ENCODE assay signal across 11 cellular contexts in the genomic region with DNA sequence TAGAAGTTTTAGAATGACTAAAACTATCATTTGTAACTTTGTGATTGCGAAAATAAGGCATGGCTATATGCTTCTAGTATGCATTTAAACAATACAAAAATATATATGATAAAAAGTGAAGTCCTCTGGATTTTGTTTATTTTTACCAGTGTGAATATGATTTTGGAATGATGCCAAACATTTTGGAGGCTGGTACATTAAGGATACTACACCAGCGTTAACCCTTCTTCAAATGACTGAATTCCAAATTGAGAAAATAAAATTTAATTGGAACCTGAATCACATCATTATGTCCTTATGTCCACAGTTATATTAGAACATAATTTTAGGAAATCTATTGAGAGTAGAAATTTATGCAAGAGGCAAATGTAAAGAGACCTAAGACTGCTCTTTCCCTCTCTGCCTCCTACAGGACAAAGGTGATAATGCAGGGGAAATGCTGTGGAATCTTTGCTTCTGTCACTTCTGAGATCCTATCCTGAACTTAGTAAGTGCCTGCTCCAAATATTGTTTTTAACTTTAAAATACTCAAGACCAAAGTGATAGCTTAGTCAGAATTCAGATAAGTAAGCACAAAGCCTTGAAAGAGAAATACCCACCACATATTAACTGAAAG.
DNase-seq lines count a peak whose midpoint lies in the region; ATAC-seq and TF ChIP-seq lines count a peak whose summit lies in the region.
"Had no signal": no experiment of that assay in that cellular context is flagged by ENCODE, and none has a peak within 500 bp of the region (broad histone marks: within the 10 kb centered on the region; RNA-seq: fewer than 3 reads in every experiment).

No MANE protein-coding gene starts in this region.

- H3K9ac ChIP-seq in MM.1S (ENCODE audit: low read length) (no peak overlapping the region), mammary epithelial cell (ENCODE audit: insufficient read depth, low read length) (no peak overlapping the region)

- H3K9me2 ChIP-seq in MM.1S (replicated peaks; ENCODE audit: insufficient read depth, low read length), result no peaks in the 10 kb centered on the region

- in situ Hi-C loops in mammary epithelial cell (cut with MboI; ENCODE audit: low sequenced_read_pairs in 2 of 2), result no loop called here

- no peak overlapping the region for H3K27ac ChIP-seq in MM.1S (ENCODE audit: low read length)
- no peak overlapping the region for H3K27ac ChIP-seq in mammary epithelial cell (ENCODE audit: insufficient read depth, low read depth, low read length)

- H3K4me3 ChIP-seq in MM.1S (ENCODE audit: low read length) (no peak overlapping the region), mammary epithelial cell (replicated peaks in 1 of 3; ENCODE audit: insufficient read depth in 1 of 3, low read depth in 2 of 3, low read length in 3 of 3) (no peak overlapping the region)

- BruUV-seq in mammary epithelial cell (replicated peaks; lab: Mats Ljungman, UMichigan), result no TSS peak

- H3K4me2 ChIP-seq in MM.1S (ENCODE audit: low read depth, low read length) (no peak overlapping the region), mammary epithelial cell (ENCODE audit: insufficient read depth, low read depth, low read length) (no peak overlapping the region)

- no peak for ATAC-seq in GM19467 (IDR thresholded peaks at IDR 0.05; ENCODE audit: unreplicated experiment)

- H4K20me1 ChIP-seq in MM.1S (ENCODE audit: insufficient read depth, low read length) (no peaks in the 10 kb centered on the region), mammary epithelial cell (ENCODE audit: insufficient read depth, low read length) (no peaks in the 10 kb centered on the region)

- DNase-seq in SIG-M5 treated with dmso at 0.1 percent for 504 hours (lab: John Stamatoyannopoulos, UW; ENCODE audit: unreplicated experiment), result peak; percentile 17
- no peak for DNase-seq in SIG-M5 (lab: John Stamatoyannopoulos, UW)
- peak; percentile 36 for DNase-seq in MM.1S
- DNase-seq in mammary epithelial cell, result peak; percentile 10
- no peak for DNase-seq in neural crest cell (ENCODE audit: low read depth, low spot score)
- no peak for DNase-seq in GM03348 (ENCODE audit: low spot score)
- DNase-seq in NOMO-1 (lab: John Stamatoyannopoulos, UW; ENCODE audit: unreplicated experiment in 2 of 2), result no peak
- DNase-seq: effector CD4-positive, alpha-beta T cell; NCI-H526 treated with DMSO at 0.1 percent for 48 hours had no signal

- TF ChIP-seq CTCF in MM.1S (IDR thresholded peaks at IDR 0.05; ENCODE audit: low read length) (peak; percentile 67), mammary epithelial cell (conservative IDR thresholded peaks at IDR 0.05 in 1 of 2, IDR thresholded peaks at IDR 0.05 in 1 of 2; ENCODE audit: extremely low read depth in 1 of 2, insufficient read depth in 1 of 2, low read depth in 1 of 2, low read length in 2 of 2) (peak; percentile 52 to 69), neural crest cell (conservative IDR thresholded peaks at IDR 0.05) (peak; percentile 57)

- no peaks in the 10 kb centered on the region for H3K27me3 Mint-ChIP-seq in neural crest cell (ENCODE audit: low read depth)
- H3K27me3 Mint-ChIP-seq: memory B cell had no signal

- no peaks in the 10 kb centered on the region for H3K36me3 Mint-ChIP-seq in neural crest cell (ENCODE audit: low read depth)
- H3K36me3 Mint-ChIP-seq: memory B cell had no signal

- no peak overlapping the region for H3K27ac Mint-ChIP-seq in neural crest cell (ENCODE audit: unreplicated experiment)
- H3K27ac Mint-ChIP-seq: memory B cell had no signal

- H3K79me2 ChIP-seq in MM.1S (ENCODE audit: low read length) (no peaks in the 10 kb centered on the region), mammary epithelial cell (ENCODE audit: insufficient read depth, low read length) (no peaks in the 10 kb centered on the region)

- H3K27me3 ChIP-seq in MM.1S (replicated peaks; ENCODE audit: insufficient read depth, low read length) (no peaks in the 10 kb centered on the region), mammary epithelial cell (ENCODE audit: insufficient read depth, low read length) (no peaks in the 10 kb centered on the region)

- no peaks in the 10 kb centered on the region for H3K4me1 ChIP-seq in MM.1S (ENCODE audit: low read length)
- no peaks in the 10 kb centered on the region for H3K4me1 ChIP-seq in mammary epithelial cell (ENCODE audit: insufficient read depth, low read length)

- H3F3A ChIP-seq in MM.1S (ENCODE audit: insufficient read depth, low read length), result no peaks in the 10 kb centered on the region

- WGBS in mammary epithelial cell (ENCODE audit: low coverage, missing lambda C conversion rate), result 100% methylated on average over 2 of the region's 2 CpGs

- no peak overlapping the region for H3K4me3 Mint-ChIP-seq in neural crest cell
- H3K4me3 Mint-ChIP-seq: memory B cell had no signal

- CTCF ChIA-PET in mammary epithelial cell (lab: Charles Lee; ENCODE audit: low non-redundant PET), result no interaction called here

- peaks cover 3% of the 10 kb centered on the region for H3K4me1 Mint-ChIP-seq in neural crest cell
- H3K4me1 Mint-ChIP-seq: memory B cell had no signal

- intact Hi-C loops in mammary epithelial cell (cut with micrococcal nuclease), result loop anchor here (2.0 kb wide), 1 partner anchor 127 kb away; no protein-coding TSS in a partner anchor

- H3K36me3 ChIP-seq in MM.1S (replicated peaks; ENCODE audit: insufficient read depth, low read length) (no peaks in the 10 kb centered on the region), mammary epithelial cell (ENCODE audit: insufficient read depth, low read length) (no peaks in the 10 kb centered on the region)

- no peaks in the 10 kb centered on the region for H3K9me3 Mint-ChIP-seq in neural crest cell
- H3K9me3 Mint-ChIP-seq: memory B cell had no signal

- dilution Hi-C loops in mammary epithelial cell (cut with HindIII; ENCODE audit: low sequenced_read_pairs), result no loop called here

- no peaks in the 10 kb centered on the region for H3K9me3 ChIP-seq in MM.1S (replicated peaks; ENCODE audit: insufficient read depth, low read length)
- H3K9me3 ChIP-seq in mammary epithelial cell (replicated peaks; ENCODE audit: insufficient read depth, low read length), result no peaks in the 10 kb centered on the region

- H2AFZ ChIP-seq in MM.1S (ENCODE audit: low read length) (no peak overlapping the region), mammary epithelial cell (ENCODE audit: low read depth, low read length) (no peak overlapping the region)

Comparison
In these comparisons a context has a peak if more than half of its experiments do, and no peak if none do; other contexts are left out.
1. DNase-seq: peak in SIG-M5 treated with dmso at 0.1 percent for 504 hours (single experiment), MM.1S (single experiment) and mammary epithelial cell (single experiment); none in SIG-M5 (single experiment), neural crest cell (single experiment), GM03348 (single experiment) and NOMO-1 (0 of 2).
2. Peak in every context shown above with its lines, with median percentiles within 50 percentile points of each other: CTCF ChIP-seq.